ENCODE assay signal across 9 cellular contexts in genomic region chr6:134317471-134318131, GRCh38. TPM values are rescaled to one million over a fixed set of nuclear protein-coding genes. Genes with fewer than 3 reads are reported as not detected.
A peak's percentile ranks its signal among the peaks of the same experiment; 100 is the strongest.
DNase-seq lines count a peak whose midpoint lies in the region; ATAC-seq, FAIRE-seq and TF ChIP-seq lines count a peak whose summit lies in the region.
"Had no signal": no experiment of that assay in that cellular context is flagged by ENCODE, and none has a peak within 500 bp of the region (broad histone marks: within the 10 kb centered on the region; RNA-seq: fewer than 3 reads in every experiment).

Gene SGK1, minus strand, starts transcription at chr6:134318112. Its CDS starts 652 bp downstream, at chr6:134317460.

- H3K36me3 ChIP-seq in OCI-LY3 (replicated peaks; ENCODE audit: low read depth, low read length): peaks cover 7% of the 10 kb centered on the region
- H3K36me3 ChIP-seq in heart right ventricle: no peaks in the 10 kb centered on the region
- H3K36me3 ChIP-seq in osteoblast (ENCODE audit: insufficient read depth, low read length): no peaks in the 10 kb centered on the region

- H3K9me3 ChIP-seq in OCI-LY3 (ENCODE audit: insufficient read depth, low read length) (0 out of 2 replicates have a peak, but pooled peaks cover 7% of the 10 kb centered on the region), heart right ventricle (peaks cover 0 to 7% (median 0%) of the 10 kb centered on the region in 11 donors), osteoblast (ENCODE audit: low read depth, low read length) (no peaks in the 10 kb centered on the region)

- H3K4me1 ChIP-seq in OCI-LY3 (ENCODE audit: low read length) (peaks cover 27% of the 10 kb centered on the region), heart right ventricle (peaks cover 0 to 23% (median 14%) of the 10 kb centered on the region in 9 donors), osteoblast (ENCODE audit: insufficient read depth, low read length) (peaks cover 4% of the 10 kb centered on the region)

- H2AFZ ChIP-seq in OCI-LY3 (ENCODE audit: low read depth, low read length) (peak within 1 kb of the TSS; percentile 76), osteoblast (ENCODE audit: low read length) (peak within 1 kb of the TSS; percentile 89)

- intact Hi-C loops in heart right ventricle (cut with DNase I): loop anchor here in 1 of 10 donors (10.0 kb wide), 1 partner anchor 133 kb away; no protein-coding TSS in a partner anchor

- H3K79me2 ChIP-seq in OCI-LY3 (ENCODE audit: low read length) (no peaks in the 10 kb centered on the region), osteoblast (ENCODE audit: insufficient read depth, low read length) (no peaks in the 10 kb centered on the region)

- FAIRE-seq in RCC 7860 (lab: Jason Lieb, UNC): no peak

- H3K27me3 ChIP-seq in OCI-LY3 (ENCODE audit: low read depth, low read length) (peaks cover 5% of the 10 kb centered on the region; the same call in 1 of the 2 replicates), heart right ventricle (peaks cover 0 to 25% (median 3%) of the 10 kb centered on the region in 7 donors), osteoblast (ENCODE audit: insufficient read depth, low read length) (no peaks in the 10 kb centered on the region)

- H3K9ac ChIP-seq in OCI-LY3 (ENCODE audit: low read length): peak within 1 kb of the TSS; percentile 57

- H3K27ac ChIP-seq in OCI-LY3 (ENCODE audit: low read length) (no peak within 1 kb of the TSS), angular gyrus (ENCODE audit: low read depth, low read length) (peak within 1 kb of the TSS; percentile 94), heart right ventricle (peak within 1 kb of the TSS in 7 of 10 donors; percentile 1 to 67 (median 57)), osteoblast (ENCODE audit: low read depth, low read length) (no peak within 1 kb of the TSS)
- H3K27ac ChIP-seq: C4-2B had no signal

- TF ChIP-seq CTCF in OCI-LY3 (IDR thresholded peaks at IDR 0.05; ENCODE audit: low read depth, low read length) (no peak), heart right ventricle (IDR thresholded peaks at IDR 0.05) (peak in 1 of 9 donors; percentile 14), osteoblast (IDR thresholded peaks at IDR 0.05; ENCODE audit: extremely low read depth, low read depth, low read length) (no peak)

- DNase-seq in NCI-H1092 treated with DMSO at 0.1 percent for 48 hours (lab: John Stamatoyannopoulos, UW): peak; percentile 20
- DNase-seq in NCI-H1092 (lab: John Stamatoyannopoulos, UW): no peak
- DNase-seq in heart right ventricle: peak in 1 of 2 donors; percentile 24
- no peak for DNase-seq in osteoblast (ENCODE audit: insufficient read length, low spot score, missing footprints)
- DNase-seq in RCC 7860 (ENCODE audit: low spot score): no peak

- ATAC-seq in heart right ventricle (peak; percentile 53 to 83 (median 78)), HG03457 (IDR thresholded peaks at IDR 0.05; ENCODE audit: unreplicated experiment) (no peak)

- H4K20me1 ChIP-seq in OCI-LY3 (ENCODE audit: insufficient read depth, low read length) (no peaks in the 10 kb centered on the region), osteoblast (ENCODE audit: insufficient read depth, low read length) (no peaks in the 10 kb centered on the region)

- H3K4me2 ChIP-seq in OCI-LY3 (ENCODE audit: low read length) (peak within 1 kb of the TSS; percentile 94), osteoblast (ENCODE audit: insufficient read depth, low read length) (peak within 1 kb of the TSS; percentile 85)

- 3% methylated on average over 33 of the region's 33 CpGs for WGBS in heart right ventricle, 2 donors

- peak within 1 kb of the TSS; percentile 86 for H3K4me3 ChIP-seq in OCI-LY3 (ENCODE audit: low read length)
- H3K4me3 ChIP-seq in heart right ventricle: peak within 1 kb of the TSS; percentile 1 to 74 (median 64)
- peak within 1 kb of the TSS; percentile 80 for H3K4me3 ChIP-seq in osteoblast (ENCODE audit: insufficient read depth, low read length)

RNA-seq across cellular contexts. Expression of gene SGK1, which starts in this region (rescaled TPM):
- total RNA-seq in heart right ventricle (100 to 1,000 TPM in 1 of 10 donors, 10 to 100 TPM in 9; 22.5 to 140 (median 39.6) TPM), osteoblast (69.8 and 91.6 TPM in 2 replicates)
- polyA plus RNA-seq in heart right ventricle: 10 to 100 TPM; 42.8 to 48.4 TPM

Comparison
In these comparisons a context has a peak if more than half of its experiments do, and no peak if none do; other contexts are left out.
1. H3K27ac ChIP-seq: peak in angular gyrus (single experiment) and heart right ventricle (7 of 10); none in OCI-LY3 (single experiment) and osteoblast (single experiment).
2. Peak in every context shown above with its lines, with median percentiles within 50 percentile points of each other: H3K4me3 ChIP-seq.